ENCODE assay signal across 1 cellular context in genomic region chr14:102573161-102573560, GRCh38.
TF ChIP-seq lines count a peak whose summit lies in the region.

No MANE protein-coding gene starts in this region.

TF ChIP-seq in GM12878, 131 proteins besides CTCF, POLR2A, EP300 and RAD21:
- TF ChIP-seq RUNX3 (IDR thresholded peaks at IDR 0.05; ENCODE audit: low read length) (peak; percentile 26; the same call in 1 of the 2 replicates), ZBTB40 (IDR thresholded peaks at IDR 0.05; ENCODE audit: borderline replicate concordance) (peak; percentile 44; the same call in 1 of the 2 replicates)
